In genomic region chr2:158024288-158024898, GRCh38 we compare ENCODE assay signal across 1 cellular context.
TF ChIP-seq lines count a peak whose summit lies in the region.

No MANE protein-coding gene starts in this region.

TF ChIP-seq in GM23338, 12 proteins besides CTCF, POLR2A, EP300 and RAD21 (continued from another document):
- TF ChIP-seq, protein P1, sequence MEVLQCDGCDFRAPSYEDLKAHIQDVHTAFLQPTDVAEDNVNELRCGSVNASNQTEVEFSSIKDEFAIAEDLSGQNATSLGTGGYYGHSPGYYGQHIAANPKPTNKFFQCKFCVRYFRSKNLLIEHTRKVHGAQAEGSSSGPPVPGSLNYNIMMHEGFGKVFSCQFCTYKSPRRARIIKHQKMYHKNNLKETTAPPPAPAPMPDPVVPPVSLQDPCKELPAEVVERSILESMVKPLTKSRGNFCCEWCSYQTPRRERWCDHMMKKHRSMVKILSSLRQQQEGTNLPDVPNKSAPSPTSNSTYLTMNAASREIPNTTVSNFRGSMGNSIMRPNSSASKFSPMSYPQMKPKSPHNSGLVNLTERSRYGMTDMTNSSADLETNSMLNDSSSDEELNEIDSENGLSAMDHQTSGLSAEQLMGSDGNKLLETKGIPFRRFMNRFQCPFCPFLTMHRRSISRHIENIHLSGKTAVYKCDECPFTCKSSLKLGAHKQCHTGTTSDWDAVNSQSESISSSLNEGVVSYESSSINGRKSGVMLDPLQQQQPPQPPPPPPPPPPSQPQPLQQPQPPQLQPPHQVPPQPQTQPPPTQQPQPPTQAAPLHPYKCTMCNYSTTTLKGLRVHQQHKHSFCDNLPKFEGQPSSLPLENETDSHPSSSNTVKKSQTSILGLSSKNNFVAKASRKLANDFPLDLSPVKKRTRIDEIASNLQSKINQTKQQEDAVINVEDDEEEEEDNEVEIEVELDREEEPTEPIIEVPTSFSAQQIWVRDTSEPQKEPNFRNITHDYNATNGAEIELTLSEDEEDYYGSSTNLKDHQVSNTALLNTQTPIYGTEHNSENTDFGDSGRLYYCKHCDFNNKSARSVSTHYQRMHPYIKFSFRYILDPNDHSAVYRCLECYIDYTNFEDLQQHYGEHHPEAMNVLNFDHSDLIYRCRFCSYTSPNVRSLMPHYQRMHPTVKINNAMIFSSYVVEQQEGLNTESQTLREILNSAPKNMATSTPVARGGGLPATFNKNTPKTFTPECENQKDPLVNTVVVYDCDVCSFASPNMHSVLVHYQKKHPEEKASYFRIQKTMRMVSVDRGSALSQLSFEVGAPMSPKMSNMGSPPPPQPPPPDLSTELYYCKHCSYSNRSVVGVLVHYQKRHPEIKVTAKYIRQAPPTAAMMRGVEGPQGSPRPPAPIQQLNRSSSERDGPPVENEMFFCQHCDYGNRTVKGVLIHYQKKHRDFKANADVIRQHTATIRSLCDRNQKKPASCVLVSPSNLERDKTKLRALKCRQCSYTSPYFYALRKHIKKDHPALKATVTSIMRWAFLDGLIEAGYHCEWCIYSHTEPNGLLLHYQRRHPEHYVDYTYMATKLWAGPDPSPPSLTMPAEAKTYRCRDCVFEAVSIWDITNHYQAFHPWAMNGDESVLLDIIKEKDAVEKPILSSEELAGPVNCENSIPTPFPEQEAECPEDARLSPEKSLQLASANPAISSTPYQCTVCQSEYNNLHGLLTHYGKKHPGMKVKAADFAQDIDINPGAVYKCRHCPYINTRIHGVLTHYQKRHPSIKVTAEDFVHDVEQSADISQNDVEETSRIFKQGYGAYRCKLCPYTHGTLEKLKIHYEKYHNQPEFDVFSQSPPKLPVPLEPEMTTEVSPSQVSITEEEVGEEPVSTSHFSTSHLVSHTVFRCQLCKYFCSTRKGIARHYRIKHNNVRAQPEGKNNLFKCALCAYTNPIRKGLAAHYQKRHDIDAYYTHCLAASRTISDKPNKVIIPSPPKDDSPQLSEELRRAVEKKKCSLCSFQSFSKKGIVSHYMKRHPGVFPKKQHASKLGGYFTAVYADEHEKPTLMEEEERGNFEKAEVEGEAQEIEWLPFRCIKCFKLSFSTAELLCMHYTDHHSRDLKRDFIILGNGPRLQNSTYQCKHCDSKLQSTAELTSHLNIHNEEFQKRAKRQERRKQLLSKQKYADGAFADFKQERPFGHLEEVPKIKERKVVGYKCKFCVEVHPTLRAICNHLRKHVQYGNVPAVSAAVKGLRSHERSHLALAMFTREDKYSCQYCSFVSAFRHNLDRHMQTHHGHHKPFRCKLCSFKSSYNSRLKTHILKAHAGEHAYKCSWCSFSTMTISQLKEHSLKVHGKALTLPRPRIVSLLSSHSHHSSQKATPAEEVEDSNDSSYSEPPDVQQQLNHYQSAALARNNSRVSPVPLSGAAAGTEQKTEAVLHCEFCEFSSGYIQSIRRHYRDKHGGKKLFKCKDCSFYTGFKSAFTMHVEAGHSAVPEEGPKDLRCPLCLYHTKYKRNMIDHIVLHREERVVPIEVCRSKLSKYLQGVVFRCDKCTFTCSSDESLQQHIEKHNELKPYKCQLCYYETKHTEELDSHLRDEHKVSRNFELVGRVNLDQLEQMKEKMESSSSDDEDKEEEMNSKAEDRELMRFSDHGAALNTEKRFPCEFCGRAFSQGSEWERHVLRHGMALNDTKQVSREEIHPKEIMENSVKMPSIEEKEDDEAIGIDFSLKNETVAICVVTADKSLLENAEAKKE (CRISPR knock-in tag; IDR thresholded peaks at IDR 0.05): no peak
